Comparison of ENCODE assay signal across 8 cellular contexts in genomic region chr10:3776796-3777571, GRCh38. TPM values are rescaled to one million over a fixed set of nuclear protein-coding genes. Genes with fewer than 3 reads are reported as not detected.
DNase-seq lines count a peak whose midpoint lies in the region; ATAC-seq and TF ChIP-seq lines count a peak whose summit lies in the region.

No MANE protein-coding gene starts in this region.

- no peaks in the 10 kb centered on the region for H3K27me3 Mint-ChIP-seq in activated CD8-positive, alpha-beta T cell treated with anti-CD3 and anti-CD28 coated beads, Interleukin-2, amount 10 ng/mL, durations not matched to agents 7 days and 5 days (ENCODE audit: low read depth)

- TF ChIP-seq POLR2A in heart left ventricle (IDR thresholded peaks at IDR 0.05): no peak

- POLR2A ChIA-PET in activated CD8-positive, alpha-beta T cell treated with anti-CD3 and anti-CD28 coated beads, Interleukin-2, amount 10 ng/mL, durations not matched to agents 7 days and 5 days (lab: Charles Lee): interaction anchor here (0.6 to 2.8 kb wide), 14 partner anchors 8 to 355 kb away, joined by 3 to 20 read pairs (median 5); partner anchors contain the start of gene KLF6

- H3K4me1 Mint-ChIP-seq in activated CD8-positive, alpha-beta T cell treated with anti-CD3 and anti-CD28 coated beads, Interleukin-2, amount 10 ng/mL, durations not matched to agents 7 days and 5 days (ENCODE audit: low read depth): peaks cover 63% of the 10 kb centered on the region

- peak overlapping the region in 11 of 12 donors; percentile 66 to 100 (median 99) for H3K27ac ChIP-seq in heart left ventricle
- H3K27ac ChIP-seq in epithelial cell of prostate: peak overlapping the region; percentile 100

- H3K9me3 ChIP-seq in heart left ventricle: no peaks in the 10 kb centered on the region

- peak overlapping the region; percentile 64 for H3K27ac Mint-ChIP-seq in activated CD8-positive, alpha-beta T cell treated with anti-CD3 and anti-CD28 coated beads, Interleukin-2, amount 10 ng/mL, durations not matched to agents 7 days and 5 days

- H3K9me3 Mint-ChIP-seq in activated CD8-positive, alpha-beta T cell treated with anti-CD3 and anti-CD28 coated beads, Interleukin-2, amount 10 ng/mL, durations not matched to agents 7 days and 5 days (ENCODE audit: insufficient read depth): no peaks in the 10 kb centered on the region

- peaks cover 87% of the 10 kb centered on the region for H3K36me3 Mint-ChIP-seq in activated CD8-positive, alpha-beta T cell treated with anti-CD3 and anti-CD28 coated beads, Interleukin-2, amount 10 ng/mL, durations not matched to agents 7 days and 5 days (ENCODE audit: low read depth)

- ATAC-seq in heart left ventricle (peak in 3 of 4 donors; percentile 30 to 36 (median 34)), HG03565 (IDR thresholded peaks at IDR 0.05; ENCODE audit: unreplicated experiment) (no peak), GM21447 (IDR thresholded peaks at IDR 0.05; ENCODE audit: unreplicated experiment) (no peak)
- ATAC-seq in activated CD8-positive, alpha-beta T cell treated with anti-CD3 and anti-CD28 coated beads, Interleukin-2, amount 10 ng/mL, durations not matched to agents 7 days and 5 days: peak; percentile 6

- H3K27me3 ChIP-seq in heart left ventricle: no peaks in the 10 kb centered on the region

- intact Hi-C loops in heart left ventricle (cut with DNase I): loop anchor here in 4 of 10 donors (5.0 to 10.0 kb wide), 4 partner anchors 310 to 885 kb away; no protein-coding TSS in a partner anchor
- intact Hi-C loops in cardiac septum (cut with DNase I): loop anchor here (5.0 kb wide), 2 partner anchors 250 to 325 kb away; no protein-coding TSS in a partner anchor

- peaks cover 0 to 75% (median 64%) of the 10 kb centered on the region in 9 donors for H3K36me3 ChIP-seq in heart left ventricle

- peak overlapping the region in 2 of 12 donors; percentile 2 to 100 for H3K4me3 ChIP-seq in heart left ventricle

- DNase-seq in heart left ventricle (peak in 3 of 5 donors; percentile 49 to 61 (median 51)), cardiac septum (ENCODE audit: low spot score) (no peak), epithelial cell of prostate (ENCODE audit: low read depth, low spot score) (no peak), occipital lobe (lab: John Stamatoyannopoulos, UW) (peak; percentile 11), DMS79 treated with DMSO at 0.1 percent for 48 hours (lab: John Stamatoyannopoulos, UW) (no peak)
- peak; percentile 62 for DNase-seq in activated CD8-positive, alpha-beta T cell treated with anti-CD3 and anti-CD28 coated beads, Interleukin-2, amount 10 ng/mL, durations not matched to agents 7 days and 5 days

- H3K4me1 ChIP-seq in heart left ventricle: peaks cover 23 to 78% (median 72%) of the 10 kb centered on the region in 12 donors

- 29 to 44% (median 30%) methylated on average over 13 of the region's 13 CpGs for WGBS in heart left ventricle, 4 donors

- CTCF ChIA-PET in activated CD8-positive, alpha-beta T cell treated with anti-CD3 and anti-CD28 coated beads, Interleukin-2, amount 10 ng/mL, durations not matched to agents 7 days and 5 days (lab: Charles Lee): interaction anchor here (0.9 to 2.3 kb wide), 6 partner anchors 11 to 32 kb away, joined by 3 to 9 read pairs (median 4); no protein-coding TSS in a partner anchor

- TF ChIP-seq CTCF in heart left ventricle (IDR thresholded peaks at IDR 0.05): no peak

- peak overlapping the region; percentile 23 for H3K4me3 Mint-ChIP-seq in activated CD8-positive, alpha-beta T cell treated with anti-CD3 and anti-CD28 coated beads, Interleukin-2, amount 10 ng/mL, durations not matched to agents 7 days and 5 days

RNA-seq across cellular contexts. Expression of gene KLF6, which starts 8.0 kb away (rescaled TPM):
- 100 to 1,000 TPM in 1 of 9 donors, 10 to 100 TPM in 8; 22.6 to 106 (median 52.2) TPM for total RNA-seq in heart left ventricle
- 10 to 100 TPM; 15.2 to 66.2 TPM for polyA plus RNA-seq in heart left ventricle
- 83.1 TPM for total RNA-seq in cardiac septum
- 100 to 1,000 TPM; 208 to 215 TPM for total RNA-seq in activated CD8-positive, alpha-beta T cell treated with anti-CD3 and anti-CD28 coated beads, Interleukin-2, amount 10 ng/mL, durations not matched to agents 7 days and 5 days
- 91.9 TPM for total RNA-seq in occipital lobe

Comparison
In these comparisons a context has a peak if more than half of its experiments do, and no peak if none do; other contexts are left out.
1. DNase-seq: peak in heart left ventricle (3 of 5), activated CD8-positive, alpha-beta T cell treated with anti-CD3 and anti-CD28 coated beads, Interleukin-2, amount 10 ng/mL, durations not matched to agents 7 days and 5 days (single experiment) and occipital lobe (single experiment); none in cardiac septum (single experiment), epithelial cell of prostate (single experiment) and DMS79 treated with DMSO at 0.1 percent for 48 hours (single experiment).
2. ATAC-seq: peak in heart left ventricle (3 of 4) and activated CD8-positive, alpha-beta T cell treated with anti-CD3 and anti-CD28 coated beads, Interleukin-2, amount 10 ng/mL, durations not matched to agents 7 days and 5 days (single experiment); none in HG03565 (single experiment) and GM21447 (single experiment).